In the genomic region with DNA sequence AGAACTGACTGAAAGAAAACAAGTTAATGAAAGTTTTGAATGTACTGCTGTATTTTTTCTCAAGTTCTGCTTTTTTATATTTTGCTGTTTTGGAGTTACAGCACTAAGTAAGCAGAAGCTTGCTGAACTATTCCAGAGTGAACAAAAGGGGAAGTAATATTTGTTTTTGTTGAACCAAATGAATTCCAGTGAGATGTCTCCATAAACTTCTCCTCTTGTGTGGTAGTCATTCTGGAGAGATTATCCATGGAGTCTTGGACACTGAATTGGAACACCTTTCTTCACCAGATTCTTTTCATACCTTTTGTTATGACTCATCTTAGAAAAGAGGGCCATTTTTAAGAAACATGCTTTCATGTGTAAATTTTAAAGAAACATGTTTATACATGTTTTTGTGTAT, we compare ENCODE assay signal across 13 cellular contexts. TPM values are rescaled to one million over a fixed set of nuclear protein-coding genes. Genes with fewer than 3 reads are reported as not detected.
A peak's percentile ranks its signal among the peaks of the same experiment; 100 is the strongest.
DNase-seq lines count a peak whose midpoint lies in the region; ATAC-seq, FAIRE-seq and TF ChIP-seq lines count a peak whose summit lies in the region.
"Had no signal": no experiment of that assay in that cellular context is flagged by ENCODE, and none has a peak within 500 bp of the region (broad histone marks: within the 10 kb centered on the region; RNA-seq: fewer than 3 reads in every experiment).

No MANE protein-coding gene starts in this region.

- TF ChIP-seq RAD21 in HepG2 (CRISPR knock-in tag; IDR thresholded peaks at IDR 0.05), result no peak

- in situ Hi-C loops in KBM-7 (cut with MboI; ENCODE audit: low pct_unique_long_range_greater_than_20kb, low sequenced_read_pairs), result no loop called here
- in situ Hi-C loops in HepG2 (cut with HindIII; ENCODE audit: extremely low pct_ligation_motif_present, low pct_unique_long_range_greater_than_20kb), result no loop called here

- H3K4me3 ChIP-seq in AG04450 (ENCODE audit: low read depth, low read length) (no peak overlapping the region), HepG2 (replicated peaks in 1 of 3; ENCODE audit: insufficient read depth in 1 of 3, low read depth in 2 of 3, low read length in 3 of 3) (no peak overlapping the region), GM23338 (no peak overlapping the region), right cardiac atrium (ENCODE audit: low read length) (no peak overlapping the region)

- POLR2A ChIA-PET in AG04450 (lab: Yijun Ruan, JAX) (interaction anchor here (1.0 kb wide), 1 partner anchor 18 kb away, joined by 3 read pairs; no protein-coding TSS in a partner anchor), activated B cell treated with CpG ODN at 0.5 μM for 24 hours (lab: Charles Lee) (no interaction called here), HepG2 (lab: Yijun Ruan, JAX) (no interaction called here)

- TF ChIP-seq EP300 in HepG2 (IDR thresholded peaks at IDR 0.05; ENCODE audit: low read depth in 2 of 2, low read length in 2 of 2) (no peak), HepG2 (CRISPR knock-in tag; IDR thresholded peaks at IDR 0.05; ENCODE audit: borderline replicate concordance) (no peak)

- H3K27me3 ChIP-seq in AG04450 (ENCODE audit: control insufficient read depth, insufficient read depth, low read length) (no peaks in the 10 kb centered on the region), HepG2 (ENCODE audit: control insufficient read depth in 1 of 2, insufficient read depth in 2 of 2, low read length in 2 of 2) (no peaks in the 10 kb centered on the region), GM23338 (ENCODE audit: insufficient read depth) (no peaks in the 10 kb centered on the region), right cardiac atrium (ENCODE audit: control insufficient read depth, insufficient read depth) (no peaks in the 10 kb centered on the region)

- H3K9me3 Mint-ChIP-seq in activated B cell treated with CpG ODN at 0.5 μM for 24 hours (no peaks in the 10 kb centered on the region), GM23338 (no peaks in the 10 kb centered on the region)
- H3K9me3 Mint-ChIP-seq in activated T-cell treated with anti-CD3 and anti-CD28 coated beads, Interleukin-2, amount 50 U/mL, for 24 hours, result no peaks in the 10 kb centered on the region
- H3K9me3 Mint-ChIP-seq: CD8-positive, alpha-beta T cell had no signal

- no peak for TF ChIP-seq POLR2A in HepG2 (IDR thresholded peaks at IDR 0.05; ENCODE audit: insufficient read depth in 1 of 2, low read depth in 2 of 2, low read length in 2 of 2)

- CTCF ChIA-PET in AG04450 (lab: Charles Lee), result interaction anchor here (0.6 to 3.8 kb wide), 4 partner anchors 11 to 825 kb away, joined by 4 to 61 read pairs (median 22); no protein-coding TSS in a partner anchor
- CTCF ChIA-PET in activated B cell treated with CpG ODN at 0.5 μM for 24 hours (lab: Charles Lee), result interaction anchor here (1.1 to 3.2 kb wide), 3 partner anchors 12 to 25 kb away, joined by 3 to 14 read pairs (median 6); no protein-coding TSS in a partner anchor
- CTCF ChIA-PET in HepG2 (lab: Yijun Ruan, JAX; ENCODE audit: low intra/inter-chr PET ratio, low total read pairs), result no interaction called here

- H3K4me3 Mint-ChIP-seq in activated B cell treated with CpG ODN at 0.5 μM for 24 hours (no peak overlapping the region), GM23338 (no peak overlapping the region)
- H3K4me3 Mint-ChIP-seq in activated T-cell treated with anti-CD3 and anti-CD28 coated beads, Interleukin-2, amount 50 U/mL, for 24 hours, result no peak overlapping the region
- H3K4me3 Mint-ChIP-seq: CD8-positive, alpha-beta T cell had no signal

- H3K27ac Mint-ChIP-seq in activated B cell treated with CpG ODN at 0.5 μM for 24 hours (peak overlapping the region; percentile 84), GM23338 (no peak overlapping the region)
- no peak overlapping the region for H3K27ac Mint-ChIP-seq in activated T-cell treated with anti-CD3 and anti-CD28 coated beads, Interleukin-2, amount 50 U/mL, for 24 hours
- H3K27ac Mint-ChIP-seq: CD8-positive, alpha-beta T cell had no signal

- no peaks in the 10 kb centered on the region for H3K9me2 ChIP-seq in GM23338 (ENCODE audit: insufficient read depth)

- no peak overlapping the region for H3K9ac ChIP-seq in HepG2 (ENCODE audit: insufficient read depth, low read depth, low read length)

- H3K79me2 ChIP-seq in HepG2 (ENCODE audit: insufficient read depth, low read length) (no peaks in the 10 kb centered on the region), GM23338 (replicated peaks; ENCODE audit: insufficient read depth) (no peaks in the 10 kb centered on the region)

- H3K4me1 ChIP-seq in HepG2 (ENCODE audit: insufficient read depth, low read length), result peaks cover 11% of the 10 kb centered on the region; the same call in 1 of the 2 replicates
- H3K4me1 ChIP-seq in GM23338 (ENCODE audit: insufficient read depth), result no peaks in the 10 kb centered on the region
- no peaks in the 10 kb centered on the region for H3K4me1 ChIP-seq in right cardiac atrium (ENCODE audit: control insufficient read depth, insufficient read depth, low read length)

- H3K27ac ChIP-seq in AG04450 (ENCODE audit: low read depth, low read length) (no peak overlapping the region), HepG2 (ENCODE audit: extremely low read length, insufficient read depth, low read length) (no peak overlapping the region), GM23338 (ENCODE audit: low read depth) (no peak overlapping the region), right cardiac atrium (ENCODE audit: low read length) (no peak overlapping the region)

- ATAC-seq in activated B cell treated with CpG ODN at 0.5 μM for 24 hours (ENCODE audit: low read depth), result peak; percentile 26
- ATAC-seq in HepG2, result no peak
- ATAC-seq in GM23338, result no peak
- no peak for ATAC-seq in right cardiac atrium
- ATAC-seq: CD8-positive, alpha-beta T cell had no signal

- DNase-seq in AG04450 (ENCODE audit: low read depth, low spot score) (peak; percentile 72), KBM-7 (peak; percentile 84), activated B cell treated with CpG ODN at 0.5 μM for 24 hours (no peak), HepG2 (ENCODE audit: low spot score) (peak; percentile 15), GM23338 (ENCODE audit: low spot score) (no peak), right cardiac atrium (no peak), NCI-H1105 (lab: John Stamatoyannopoulos, UW) (no peak)
- no peak for DNase-seq in activated T-cell treated with anti-CD3 and anti-CD28 coated beads, Interleukin-2, amount 50 U/mL, for 24 hours
- DNase-seq: activated CD4-positive, alpha-beta T cell treated with anti-CD3 and anti-CD28 coated beads, Interleukin-2, amount 50 U/mL, for 1 hour; CD8-positive, alpha-beta T cell; NCI-H510A treated with DMSO at 0.1 percent for 48 hours had no signal

- TF ChIP-seq CTCF in AG04450 (IDR thresholded peaks at IDR 0.05; ENCODE audit: low read depth, low read length) (no peak), activated B cell treated with CpG ODN at 0.5 μM for 24 hours (IDR thresholded peaks at IDR 0.05) (no peak), HepG2 (CRISPR knock-in tag; IDR thresholded peaks at IDR 0.05) (no peak), GM23338 (conservative IDR thresholded peaks at IDR 0.05; ENCODE audit: low read depth in 2 of 2) (no peak)

- no TSS peak for BruUV-seq in HepG2 (replicated peaks; lab: Mats Ljungman, UMichigan)

- no peaks in the 10 kb centered on the region for H3K36me3 Mint-ChIP-seq in activated B cell treated with CpG ODN at 0.5 μM for 24 hours (ENCODE audit: low read depth)
- no peaks in the 10 kb centered on the region for H3K36me3 Mint-ChIP-seq in activated T-cell treated with anti-CD3 and anti-CD28 coated beads, Interleukin-2, amount 50 U/mL, for 24 hours (ENCODE audit: low read depth)
- no peaks in the 10 kb centered on the region for H3K36me3 Mint-ChIP-seq in GM23338 (ENCODE audit: low read depth)
- H3K36me3 Mint-ChIP-seq: CD8-positive, alpha-beta T cell had no signal

- H3K9me3 ChIP-seq in AG04450 (ENCODE audit: control insufficient read depth, insufficient read depth, low read length) (no peaks in the 10 kb centered on the region), HepG2 (ENCODE audit: low read length) (no peaks in the 10 kb centered on the region), right cardiac atrium (ENCODE audit: control insufficient read depth, low read length) (no peaks in the 10 kb centered on the region)

- H2AFZ ChIP-seq in HepG2 (ENCODE audit: low read length) (no peak overlapping the region), GM23338 (no peak overlapping the region)

- no peak for FAIRE-seq in HepG2 (lab: Jason Lieb, UNC)
- FAIRE-seq: colon had no signal

- H3F3A ChIP-seq in GM23338 (replicated peaks; ENCODE audit: low read depth), result no peaks in the 10 kb centered on the region

- H3K4me2 ChIP-seq in HepG2 (ENCODE audit: low read depth, low read length) (no peak overlapping the region), GM23338 (no peak overlapping the region)

- H3K36me3 ChIP-seq in HepG2 (replicated peaks in 1 of 2; ENCODE audit: control insufficient read depth in 1 of 2, insufficient read depth in 2 of 2, low read length in 2 of 2) (no peaks in the 10 kb centered on the region), GM23338 (ENCODE audit: insufficient read depth) (no peaks in the 10 kb centered on the region)

- H4K20me1 ChIP-seq in HepG2 (ENCODE audit: insufficient read depth, low read length) (no peaks in the 10 kb centered on the region), GM23338 (replicated peaks; ENCODE audit: insufficient read depth) (no peaks in the 10 kb centered on the region)

- intact Hi-C loops in activated B cell treated with CpG ODN at 0.5 μM for 24 hours (cut with micrococcal nuclease), result loop anchor here (2.0 to 5.0 kb wide), 2 partner anchors 31 to 34 kb away; partner anchors contain the start of gene COMMD2
- intact Hi-C loops in HepG2 (cut with micrococcal nuclease; ENCODE audit: unreplicated experiment), result no loop called here
- intact Hi-C loops in right cardiac atrium (cut with DNase I), result no loop called here

- H3K4me1 Mint-ChIP-seq in activated B cell treated with CpG ODN at 0.5 μM for 24 hours (peaks cover 46% of the 10 kb centered on the region), GM23338 (peaks cover 3% of the 10 kb centered on the region; the same call in 1 of the 3 replicates)
- no peaks in the 10 kb centered on the region for H3K4me1 Mint-ChIP-seq in activated T-cell treated with anti-CD3 and anti-CD28 coated beads, Interleukin-2, amount 50 U/mL, for 24 hours (ENCODE audit: low read depth)

- no peaks in the 10 kb centered on the region for H3K27me3 Mint-ChIP-seq in activated B cell treated with CpG ODN at 0.5 μM for 24 hours
- peaks cover 23% of the 10 kb centered on the region for H3K27me3 Mint-ChIP-seq in activated T-cell treated with anti-CD3 and anti-CD28 coated beads, Interleukin-2, amount 50 U/mL, for 24 hours
- H3K27me3 Mint-ChIP-seq in GM23338 (ENCODE audit: insufficient read depth, low read depth, poor library complexity), result no peaks in the 10 kb centered on the region

RNA-seq across cellular contexts. Expression of gene ANKUB1, which starts 8.8 kb away (rescaled TPM):
- polyA plus RNA-seq in AG04450 (2011; rRNA removed) (not detected in 2 replicates), HepG2 (2011; rRNA removed) (not detected in 2 replicates), GM23338 (2016; fragmentation: Nextera tagmentation; extraction: Ambion mirVana) (not detected in 2 replicates), right cardiac atrium (not detected)
- polyA minus RNA-seq in AG04450 (2011; rRNA and poly(A)+ RNA removed), result not detected in 2 replicates
- total RNA-seq in activated B cell treated with CpG ODN at 0.5 μM for 24 hours (not detected in 2 replicates), HepG2 (2016; rRNA removed; fragmentation: Illumina TruSeq; extraction: Trizol) (not detected in 2 replicates), right cardiac atrium (not detected)
- total RNA-seq in HepG2 (2016; cell fraction: cytosol; rRNA removed; fragmentation: Illumina TruSeq; extraction: Trizol; ENCODE audit: low read depth), result not detected in 2 replicates
- total RNA-seq in HepG2 (2016; cell fraction: insoluble cytoplasmic fraction; rRNA removed; fragmentation: Illumina TruSeq; extraction: Trizol), result not detected in 2 replicates
- total RNA-seq in HepG2 (2016; cell fraction: membrane; rRNA removed; fragmentation: Illumina TruSeq; extraction: Trizol), result not detected in 2 replicates
- not detected in 2 replicates for total RNA-seq in HepG2 (2016; cell fraction: nucleus; rRNA removed; fragmentation: Illumina TruSeq; extraction: Trizol)
- polyA plus RNA-seq in HepG2 (2011; cell fraction: cytosol; rRNA removed), result not detected in 2 replicates
- not detected in 2 replicates for polyA plus RNA-seq in HepG2 (2011; cell fraction: nucleus; rRNA removed)
- polyA plus RNA-seq in HepG2 (2012), result not detected in 2 replicates
- polyA plus RNA-seq in HepG2 (2016; cell fraction: cytosol; fragmentation: Illumina TruSeq; extraction: Trizol; ENCODE audit: low read depth), result not detected in 2 replicates
- not detected in 2 replicates for polyA plus RNA-seq in HepG2 (2016; cell fraction: insoluble cytoplasmic fraction; fragmentation: Illumina TruSeq; extraction: Trizol; ENCODE audit: low read depth)
- polyA plus RNA-seq in HepG2 (2016; cell fraction: membrane; fragmentation: Illumina TruSeq; extraction: Trizol; ENCODE audit: low read depth), result not detected in 2 replicates
- polyA plus RNA-seq in HepG2 (2016; cell fraction: nucleus; fragmentation: Illumina TruSeq; extraction: Trizol; ENCODE audit: insufficient read depth, low read depth), result not detected in 2 replicates
- polyA minus RNA-seq in HepG2 (2011; rRNA and poly(A)+ RNA removed; ENCODE audit: low replicate concordance), result 0.51 TPM in 1 of 2 replicates, not detected in the other
- not detected in 2 replicates for polyA minus RNA-seq in HepG2 (2011; cell fraction: cytosol; rRNA and poly(A)+ RNA removed)
- polyA minus RNA-seq in HepG2 (2011; cell fraction: nucleus; rRNA and poly(A)+ RNA removed), result not detected in 2 replicates
- total RNA-seq in GM23338 (2014; rRNA removed; shearing (Covaris generic)), result not detected in 2 replicates
- total RNA-seq: CD8-positive, alpha-beta T cell; mononuclear cell had no signal

RNA-seq across cellular contexts. Expression of gene RNF13, which starts 29.4 kb away (rescaled TPM):
- polyA plus RNA-seq in AG04450 (2011; rRNA removed), result 31.4 and 46.3 TPM in 2 replicates
- polyA minus RNA-seq in AG04450 (2011; rRNA and poly(A)+ RNA removed), result 39.0 and 46.6 TPM in 2 replicates
- 57.6 and 59.6 TPM in 2 replicates for total RNA-seq in activated B cell treated with CpG ODN at 0.5 μM for 24 hours
- 28.1 and 46.0 TPM in 2 replicates for total RNA-seq in HepG2 (2016; rRNA removed; fragmentation: Illumina TruSeq; extraction: Trizol)
- 217 and 228 TPM in 2 replicates for total RNA-seq in HepG2 (2016; cell fraction: cytosol; rRNA removed; fragmentation: Illumina TruSeq; extraction: Trizol; ENCODE audit: low read depth)
- 28.8 and 45.3 TPM in 2 replicates for total RNA-seq in HepG2 (2016; cell fraction: insoluble cytoplasmic fraction; rRNA removed; fragmentation: Illumina TruSeq; extraction: Trizol)
- 72.6 and 86.1 TPM in 2 replicates for total RNA-seq in HepG2 (2016; cell fraction: membrane; rRNA removed; fragmentation: Illumina TruSeq; extraction: Trizol)
- 43.9 and 45.5 TPM in 2 replicates for total RNA-seq in HepG2 (2016; cell fraction: nucleus; rRNA removed; fragmentation: Illumina TruSeq; extraction: Trizol)
- 32.0 and 39.8 TPM in 2 replicates for polyA plus RNA-seq in HepG2 (2011; rRNA removed)
- 21.6 and 31.0 TPM in 2 replicates for polyA plus RNA-seq in HepG2 (2011; cell fraction: cytosol; rRNA removed)
- polyA plus RNA-seq in HepG2 (2011; cell fraction: nucleus; rRNA removed), result 14.4 and 18.7 TPM in 2 replicates
- polyA plus RNA-seq in HepG2 (2012), result 37.4 and 44.5 TPM in 2 replicates
- polyA plus RNA-seq in HepG2 (2016; cell fraction: cytosol; fragmentation: Illumina TruSeq; extraction: Trizol; ENCODE audit: low read depth), result 6.6 and 7.0 TPM in 2 replicates
- polyA plus RNA-seq in HepG2 (2016; cell fraction: insoluble cytoplasmic fraction; fragmentation: Illumina TruSeq; extraction: Trizol; ENCODE audit: low read depth), result 21.5 and 26.7 TPM in 2 replicates
- polyA plus RNA-seq in HepG2 (2016; cell fraction: membrane; fragmentation: Illumina TruSeq; extraction: Trizol; ENCODE audit: low read depth), result 13.9 and 14.4 TPM in 2 replicates
- polyA plus RNA-seq in HepG2 (2016; cell fraction: nucleus; fragmentation: Illumina TruSeq; extraction: Trizol; ENCODE audit: insufficient read depth, low read depth), result 51.2 and 51.6 TPM in 2 replicates
- 50.9 and 117 TPM in 2 replicates for polyA minus RNA-seq in HepG2 (2011; rRNA and poly(A)+ RNA removed; ENCODE audit: low replicate concordance)
- 55.4 and 59.3 TPM in 2 replicates for polyA minus RNA-seq in HepG2 (2011; cell fraction: cytosol; rRNA and poly(A)+ RNA removed)
- polyA minus RNA-seq in HepG2 (2011; cell fraction: nucleus; rRNA and poly(A)+ RNA removed), result 74.9 and 95.4 TPM in 2 replicates
- total RNA-seq in GM23338 (2014; rRNA removed; shearing (Covaris generic)), result 43.1 and 46.3 TPM in 2 replicates
- 69.8 and 101 TPM in 2 replicates for polyA plus RNA-seq in GM23338 (2016; fragmentation: Nextera tagmentation; extraction: Ambion mirVana)
- 10 to 100 TPM; 54.8 to 65.7 (median 63.6) TPM for total RNA-seq in right cardiac atrium
- polyA plus RNA-seq in right cardiac atrium, result 36.6 TPM

RNA-seq across cellular contexts. Expression of gene COMMD2, which starts 31.3 kb away (rescaled TPM):
- polyA plus RNA-seq in AG04450 (2011; rRNA removed), result 43.5 and 56.0 TPM in 2 replicates
- polyA minus RNA-seq in AG04450 (2011; rRNA and poly(A)+ RNA removed), result 10.5 and 15.2 TPM in 2 replicates
- 41.5 and 45.6 TPM in 2 replicates for total RNA-seq in activated B cell treated with CpG ODN at 0.5 μM for 24 hours
- total RNA-seq in HepG2 (2016; rRNA removed; fragmentation: Illumina TruSeq; extraction: Trizol), result 57.6 and 73.2 TPM in 2 replicates
- 8.4 and 10.2 TPM in 2 replicates for total RNA-seq in HepG2 (2016; cell fraction: cytosol; rRNA removed; fragmentation: Illumina TruSeq; extraction: Trizol; ENCODE audit: low read depth)
- total RNA-seq in HepG2 (2016; cell fraction: insoluble cytoplasmic fraction; rRNA removed; fragmentation: Illumina TruSeq; extraction: Trizol), result 55.4 and 78.2 TPM in 2 replicates
- total RNA-seq in HepG2 (2016; cell fraction: membrane; rRNA removed; fragmentation: Illumina TruSeq; extraction: Trizol), result 13.8 and 20.0 TPM in 2 replicates
- total RNA-seq in HepG2 (2016; cell fraction: nucleus; rRNA removed; fragmentation: Illumina TruSeq; extraction: Trizol), result 30.5 and 31.9 TPM in 2 replicates
- polyA plus RNA-seq in HepG2 (2011; rRNA removed), result 25.5 and 33.0 TPM in 2 replicates
- 22.4 and 27.4 TPM in 2 replicates for polyA plus RNA-seq in HepG2 (2011; cell fraction: cytosol; rRNA removed)
- 7.2 and 10.3 TPM in 2 replicates for polyA plus RNA-seq in HepG2 (2011; cell fraction: nucleus; rRNA removed)
- 21.8 and 23.7 TPM in 2 replicates for polyA plus RNA-seq in HepG2 (2012)
- 4.3 and 5.0 TPM in 2 replicates for polyA plus RNA-seq in HepG2 (2016; cell fraction: cytosol; fragmentation: Illumina TruSeq; extraction: Trizol; ENCODE audit: low read depth)
- polyA plus RNA-seq in HepG2 (2016; cell fraction: insoluble cytoplasmic fraction; fragmentation: Illumina TruSeq; extraction: Trizol; ENCODE audit: low read depth), result 65.7 and 69.6 TPM in 2 replicates
- polyA plus RNA-seq in HepG2 (2016; cell fraction: membrane; fragmentation: Illumina TruSeq; extraction: Trizol; ENCODE audit: low read depth), result 7.5 and 8.4 TPM in 2 replicates
- polyA plus RNA-seq in HepG2 (2016; cell fraction: nucleus; fragmentation: Illumina TruSeq; extraction: Trizol; ENCODE audit: insufficient read depth, low read depth), result 45.6 and 52.9 TPM in 2 replicates
- 3.4 and 15.7 TPM in 2 replicates for polyA minus RNA-seq in HepG2 (2011; rRNA and poly(A)+ RNA removed; ENCODE audit: low replicate concordance)
- polyA minus RNA-seq in HepG2 (2011; cell fraction: cytosol; rRNA and poly(A)+ RNA removed), result 7.2 and 8.0 TPM in 2 replicates
- polyA minus RNA-seq in HepG2 (2011; cell fraction: nucleus; rRNA and poly(A)+ RNA removed), result 15.6 and 23.2 TPM in 2 replicates
- total RNA-seq in GM23338 (2014; rRNA removed; shearing (Covaris generic)), result 55.5 and 55.8 TPM in 2 replicates
- 54.9 and 61.1 TPM in 2 replicates for polyA plus RNA-seq in GM23338 (2016; fragmentation: Nextera tagmentation; extraction: Ambion mirVana)
- 10 to 100 TPM; 17.0 to 22.2 (median 19.9) TPM for total RNA-seq in right cardiac atrium
- 7.4 TPM for polyA plus RNA-seq in right cardiac atrium

Comparison
In these comparisons a context has a peak if more than half of its experiments do, and no peak if none do; other contexts are left out.
1. DNase-seq: peak in AG04450 (single experiment), KBM-7 (single experiment) and HepG2 (single experiment); none in activated B cell treated with CpG ODN at 0.5 μM for 24 hours (single experiment), activated T-cell treated with anti-CD3 and anti-CD28 coated beads, Interleukin-2, amount 50 U/mL, for 24 hours (single experiment), GM23338 (single experiment), right cardiac atrium (0 of 3) and NCI-H1105 (single experiment).